ENCODE assay signal across 24 cellular contexts in genomic region chr9:98765276-98765675, GRCh38. TPM values are rescaled to one million over a fixed set of nuclear protein-coding genes. Genes with fewer than 3 reads are reported as not detected.
DNase-seq lines count a peak whose midpoint lies in the region; ATAC-seq and TF ChIP-seq lines count a peak whose summit lies in the region.
"Had no signal": no experiment of that assay in that cellular context is flagged by ENCODE, and none has a peak within 500 bp of the region (broad histone marks: within the 10 kb centered on the region; RNA-seq: fewer than 3 reads in every experiment).

No MANE protein-coding gene starts in this region.

- peaks cover 6% of the 10 kb centered on the region for H3K4me1 ChIP-seq in foreskin keratinocyte
- H3K4me1 ChIP-seq: Peyer's patch, SJCRH30 had no signal

- no peaks in the 10 kb centered on the region for H3K27me3 ChIP-seq in foreskin keratinocyte
- H3K27me3 ChIP-seq: Peyer's patch, SJCRH30 had no signal

- TF ChIP-seq CTCF in HFF-Myc (IDR thresholded peaks at IDR 0.05; ENCODE audit: low read depth, low read length, missing control alignments) (no peak), foreskin keratinocyte (conservative IDR thresholded peaks at IDR 0.05) (no peak)

- DNase-seq in NCI-H2171 treated with DMSO at 0.1 percent for 48 hours (lab: John Stamatoyannopoulos, UW) = peak; percentile 87
- DNase-seq in NCI-H2171 (lab: John Stamatoyannopoulos, UW) = no peak
- DNase-seq in HFF-Myc (ENCODE audit: extremely low read depth, low read depth) = peak; percentile 41
- peak; percentile 90 for DNase-seq in NCI-H69 (lab: John Stamatoyannopoulos, UW)
- peak; percentile 29 to 52 for DNase-seq in foreskin keratinocyte
- DNase-seq in activated CD4-positive, alpha-beta T cell treated with anti-CD3 and anti-CD28 coated beads for 48 hours = no peak
- DNase-seq in germinal center (ENCODE audit: low spot score) = no peak
- DNase-seq: AML-193; C1 segment of cervical spinal cord; CD8-positive, alpha-beta T cell; DMS79; MM.1S; NCI-H1048; NCI-H1417 treated with DMSO at 0.1 percent for 48 hours; NCI-H2029 treated with DMSO at 0.1 percent for 48 hours; NCI-H526 treated with DMSO at 0.1 percent for 48 hours; NK-92 treated with Interleukin-12 subunit alpha and Interleukin-12 subunit beta, amount 100 ng/mL, for 24 hours; Peyer's patch; SJCRH30; T-helper 1 cell had no signal

- ATAC-seq in foreskin keratinocyte (no peak), HG03354 (IDR thresholded peaks at IDR 0.05; ENCODE audit: poor library complexity, severe bottlenecking, unreplicated experiment) (no peak)
- ATAC-seq: CD8-positive, alpha-beta T cell; K562 had no signal

- H3K27ac ChIP-seq in foreskin keratinocyte = no peak overlapping the region
- H3K27ac ChIP-seq: Peyer's patch, SJCRH30 had no signal

- H3K4me3 ChIP-seq in HFF-Myc (replicated peaks; ENCODE audit: low read depth, low read length) = no peak overlapping the region
- H3K4me3 ChIP-seq: K562, Peyer's patch, SJCRH30 had no signal

RNA-seq across cellular contexts. Expression of gene ANKS6, which starts 31.1 kb away (rescaled TPM):
- 17.0 and 17.5 TPM in 2 replicates for total RNA-seq in foreskin keratinocyte
- polyA plus RNA-seq in foreskin keratinocyte = 15.3 and 17.7 TPM in 2 replicates

RNA-seq across cellular contexts. Expression of gene GALNT12, which starts 42.2 kb away (rescaled TPM):
- 0.34 and 0.81 TPM in 2 replicates for total RNA-seq in foreskin keratinocyte
- 0.19 and 0.48 TPM in 2 replicates for polyA plus RNA-seq in foreskin keratinocyte

RNA-seq across cellular contexts. Expression of gene GABBR2, which starts 56.5 kb away (rescaled TPM):
- not detected in 2 replicates for total RNA-seq in foreskin keratinocyte
- not detected in 2 replicates for polyA plus RNA-seq in foreskin keratinocyte
- total RNA-seq: CD8-positive, alpha-beta T cell; LHCN-M2; OCI-LY7; Peyer's patch; SJCRH30 had no signal

Comparison
In these comparisons a context has a peak if more than half of its experiments do, and no peak if none do; other contexts are left out.
1. DNase-seq: peak in NCI-H2171 treated with DMSO at 0.1 percent for 48 hours (single experiment), HFF-Myc (single experiment), NCI-H69 (single experiment) and foreskin keratinocyte (2 of 2); none in NCI-H2171 (single experiment), activated CD4-positive, alpha-beta T cell treated with anti-CD3 and anti-CD28 coated beads for 48 hours (single experiment) and germinal center (single experiment).